ENCODE assay signal across 23 cellular contexts in genomic region chr3:103785537-103785936, GRCh38.
DNase-seq lines count a peak whose midpoint lies in the region; ATAC-seq and TF ChIP-seq lines count a peak whose summit lies in the region.
"Had no signal": no experiment of that assay in that cellular context is flagged by ENCODE, and none has a peak within 500 bp of the region (broad histone marks: within the 10 kb centered on the region; RNA-seq: fewer than 3 reads in every experiment).

No MANE protein-coding gene starts in this region.

- H3K9me2 ChIP-seq in PC-9 (ENCODE audit: insufficient read depth) = 0 out of 2 replicates have a peak, but pooled peaks cover 4% of the 10 kb centered on the region

- 40 to 50% methylated on average over 1 of the region's 1 CpG for WGBS in body of pancreas, 2 donors
- WGBS in smooth muscle cell (ENCODE audit: low lambda C conversion rate) = 83% methylated on average over 1 of the region's 1 CpG

- no TSS peak for BruUV-seq in PC-9 (replicated peaks; lab: Mats Ljungman, UMichigan)

- no peak overlapping the region for H3K4me3 Mint-ChIP-seq in glutamatergic neuron (ENCODE audit: unreplicated experiment)
- H3K4me3 Mint-ChIP-seq: CD14-positive monocyte; CD4-positive, alpha-beta T cell; CD8-positive, alpha-beta memory T cell; GM23338; HFFc6 had no signal

- in situ Hi-C loops in gastrocnemius medialis (cut with MboI; ENCODE audit: low sequenced_read_pairs in 4 of 4) = no loop called here

- H3K27ac ChIP-seq in PC-9 = no peak overlapping the region
- H3K27ac ChIP-seq in body of pancreas = peak overlapping the region; percentile 85 to 96 (median 90)
- peak overlapping the region; percentile 68 to 80 (median 72) for H3K27ac ChIP-seq in gastrocnemius medialis
- H3K27ac ChIP-seq in smooth muscle cell (ENCODE audit: low read depth) = no peak overlapping the region
- H3K27ac ChIP-seq: A549; BLaER1 treated with 17β-estradiol and CSF1 and Interleukin-3, amounts not matched to agents 10 nM and 100 nM had no signal

- peak overlapping the region; percentile 40; the same call in 1 of the 2 replicates for H2AFZ ChIP-seq in PC-9
- no peak overlapping the region for H2AFZ ChIP-seq in smooth muscle cell (ENCODE audit: low read depth)

- H3F3A ChIP-seq in PC-9 (ENCODE audit: insufficient read depth, low read depth) = no peaks in the 10 kb centered on the region
- no peaks in the 10 kb centered on the region for H3F3A ChIP-seq in smooth muscle cell (ENCODE audit: low read depth)

- no peaks in the 10 kb centered on the region for H3K79me2 ChIP-seq in PC-9 (ENCODE audit: low read depth)
- no peaks in the 10 kb centered on the region for H3K79me2 ChIP-seq in smooth muscle cell (ENCODE audit: low read depth)

- no peak overlapping the region for H3K4me3 ChIP-seq in PC-9
- H3K4me3 ChIP-seq in body of pancreas = no peak overlapping the region
- no peak overlapping the region for H3K4me3 ChIP-seq in gastrocnemius medialis
- no peak overlapping the region for H3K4me3 ChIP-seq in smooth muscle cell
- H3K4me3 ChIP-seq: A549; BLaER1 treated with 17β-estradiol and CSF1 and Interleukin-3, amounts not matched to agents 10 nM and 100 nM; GM23338; HAP-1 had no signal

- no peaks in the 10 kb centered on the region for H3K36me3 ChIP-seq in PC-9 (ENCODE audit: low read depth)
- H3K36me3 ChIP-seq in body of pancreas (replicated peaks in 1 of 2; ENCODE audit: insufficient read depth in 1 of 2, low read depth in 2 of 2) = no peaks in the 10 kb centered on the region
- H3K36me3 ChIP-seq in gastrocnemius medialis = no peaks in the 10 kb centered on the region
- no peaks in the 10 kb centered on the region for H3K36me3 ChIP-seq in smooth muscle cell (ENCODE audit: low read depth)
- H3K36me3 ChIP-seq: BE2C; BLaER1 treated with 17β-estradiol and CSF1 and Interleukin-3, amounts not matched to agents 10 nM and 100 nM; HAP-1 had no signal

- TF ChIP-seq POLR2A in body of pancreas (IDR thresholded peaks at IDR 0.05) (no peak), gastrocnemius medialis (IDR thresholded peaks at IDR 0.05) (no peak)

- DNase-seq in PC-9 = no peak
- no peak for DNase-seq in body of pancreas
- no peak for DNase-seq in glutamatergic neuron
- DNase-seq in gastrocnemius medialis = no peak
- DNase-seq in hippocampal formation (lab: John Stamatoyannopoulos, UW) = no peak
- DNase-seq in smooth muscle cell (lab: John Stamatoyannopoulos, UW; ENCODE audit: unreplicated experiment) = no peak
- no peak for DNase-seq in RPMI8226
- DNase-seq: 8988T; ACHN; AML-193; BE2C; Calu3; CD4-positive, alpha-beta T cell; CD8-positive, alpha-beta memory T cell; COR-L47; DMS79 treated with DMSO at 0.1 percent for 48 hours; GF-D8; HFFc6 had no signal

- CTCF ChIA-PET in PC-9 (lab: Charles Lee) = no interaction called here

- no peaks in the 10 kb centered on the region for H3K27me3 Mint-ChIP-seq in glutamatergic neuron (ENCODE audit: unreplicated experiment)
- H3K27me3 Mint-ChIP-seq: CD4-positive, alpha-beta T cell; CD8-positive, alpha-beta memory T cell had no signal

- no peaks in the 10 kb centered on the region for H3K27me3 ChIP-seq in PC-9 (ENCODE audit: insufficient read depth, low read depth)
- H3K27me3 ChIP-seq in body of pancreas = no peaks in the 10 kb centered on the region
- H3K27me3 ChIP-seq in gastrocnemius medialis = no peaks in the 10 kb centered on the region
- no peaks in the 10 kb centered on the region for H3K27me3 ChIP-seq in smooth muscle cell (ENCODE audit: low read depth)
- H3K27me3 ChIP-seq: BE2C; BLaER1 treated with 17β-estradiol and CSF1 and Interleukin-3, amounts not matched to agents 10 nM and 100 nM had no signal

- H3K4me1 Mint-ChIP-seq in glutamatergic neuron (ENCODE audit: low read depth, unreplicated experiment) = peaks cover 23% of the 10 kb centered on the region
- H3K4me1 Mint-ChIP-seq: CD14-positive monocyte; CD8-positive, alpha-beta memory T cell; GM23338 had no signal

- H3K9ac ChIP-seq in smooth muscle cell (ENCODE audit: low read depth) = no peak overlapping the region
- H3K9ac ChIP-seq: BLaER1 treated with 17β-estradiol and CSF1 and Interleukin-3, amounts not matched to agents 10 nM and 100 nM had no signal

- intact Hi-C loops in PC-9 (cut with micrococcal nuclease; ENCODE audit: unreplicated experiment) (no loop called here), body of pancreas (cut with DNase I) (no loop called here), gastrocnemius medialis (cut with DNase I; ENCODE audit: low total_unique reads) (no loop called here)

- peak overlapping the region; percentile 24 for H3K27ac Mint-ChIP-seq in glutamatergic neuron (ENCODE audit: unreplicated experiment)
- H3K27ac Mint-ChIP-seq: CD14-positive monocyte; CD4-positive, alpha-beta T cell; CD8-positive, alpha-beta memory T cell; HFFc6 had no signal

- H3K4me1 ChIP-seq in PC-9 (replicated peaks; ENCODE audit: insufficient read depth) = no peaks in the 10 kb centered on the region
- H3K4me1 ChIP-seq in body of pancreas = peaks cover 35% of the 10 kb centered on the region
- peaks cover 4 to 16% of the 10 kb centered on the region in 2 donors for H3K4me1 ChIP-seq in gastrocnemius medialis
- no peaks in the 10 kb centered on the region for H3K4me1 ChIP-seq in smooth muscle cell (ENCODE audit: low read depth)
- H3K4me1 ChIP-seq: A549; BLaER1 treated with 17β-estradiol and CSF1 and Interleukin-3, amounts not matched to agents 10 nM and 100 nM; HAP-1 had no signal

- no peak overlapping the region for H3K4me2 ChIP-seq in PC-9
- H3K4me2 ChIP-seq in smooth muscle cell = no peak overlapping the region
- H3K4me2 ChIP-seq: A549; BLaER1 treated with 17β-estradiol and CSF1 and Interleukin-3, amounts not matched to agents 10 nM and 100 nM; GM23338 had no signal

- no peaks in the 10 kb centered on the region for H3K36me3 Mint-ChIP-seq in glutamatergic neuron (ENCODE audit: unreplicated experiment)
- H3K36me3 Mint-ChIP-seq: CD14-positive monocyte; CD8-positive, alpha-beta memory T cell had no signal

- H4K20me1 ChIP-seq in PC-9 (ENCODE audit: insufficient read depth) = no peaks in the 10 kb centered on the region
- no peaks in the 10 kb centered on the region for H4K20me1 ChIP-seq in smooth muscle cell (ENCODE audit: low read depth)
- H4K20me1 ChIP-seq: BLaER1 treated with 17β-estradiol and CSF1 and Interleukin-3, amounts not matched to agents 10 nM and 100 nM had no signal

- POLR2A ChIA-PET in PC-9 (lab: Charles Lee; ENCODE audit: unreplicated experiment) = no interaction called here

- no peaks in the 10 kb centered on the region for H3K9me3 ChIP-seq in PC-9 (ENCODE audit: insufficient read depth, low read depth)
- H3K9me3 ChIP-seq in body of pancreas = peaks cover 0 to 3% (median 0%) of the 10 kb centered on the region in 3 donors
- no peaks in the 10 kb centered on the region for H3K9me3 ChIP-seq in gastrocnemius medialis
- H3K9me3 ChIP-seq in smooth muscle cell (replicated peaks; ENCODE audit: low read depth) = no peaks in the 10 kb centered on the region
- H3K9me3 ChIP-seq: A549; BE2C; BLaER1 treated with 17β-estradiol and CSF1 and Interleukin-3, amounts not matched to agents 10 nM and 100 nM; HAP-1 had no signal

- TF ChIP-seq CTCF in PC-9 (conservative IDR thresholded peaks at IDR 0.05) (no peak), body of pancreas (IDR thresholded peaks at IDR 0.05) (no peak), glutamatergic neuron (IDR thresholded peaks at IDR 0.05; ENCODE audit: partially characterized antibody, unreplicated experiment) (no peak), gastrocnemius medialis (IDR thresholded peaks at IDR 0.05 in 4 of 5, conservative IDR thresholded peaks at IDR 0.05 in 1 of 5) (no peak), smooth muscle cell (IDR thresholded peaks at IDR 0.05; ENCODE audit: borderline replicate concordance, insufficient read depth, poor library complexity, severe bottlenecking) (no peak)

- ATAC-seq in body of pancreas = peak; percentile 37
- no peak for ATAC-seq in gastrocnemius medialis
- ATAC-seq: A549 had no signal

- peaks cover 3% of the 10 kb centered on the region for H3K9me3 Mint-ChIP-seq in glutamatergic neuron (ENCODE audit: unreplicated experiment)
- H3K9me3 Mint-ChIP-seq: CD14-positive monocyte; CD4-positive, alpha-beta T cell; GM23338 had no signal

Comparison
In these comparisons a context has a peak if more than half of its experiments do, and no peak if none do; other contexts are left out.
1. H3K27ac ChIP-seq: peak in body of pancreas (4 of 4) and gastrocnemius medialis (4 of 4); none in PC-9 (single experiment) and smooth muscle cell (single experiment).